15 cellular contexts compared by ENCODE assay signal in genomic region chr9:137758067-137758466, GRCh38.
DNase-seq lines count a peak whose midpoint lies in the region; ATAC-seq, FAIRE-seq and TF ChIP-seq lines count a peak whose summit lies in the region.
"Had no signal": no experiment of that assay in that cellular context is flagged by ENCODE, and none has a peak within 500 bp of the region (broad histone marks: within the 10 kb centered on the region; RNA-seq: fewer than 3 reads in every experiment).

No MANE protein-coding gene starts in this region.

- H3K27ac ChIP-seq in IMR-90 (ENCODE audit: insufficient read depth, low read length): peak overlapping the region; percentile 10; the same call in 1 of the 2 replicates
- H3K27ac ChIP-seq in osteoblast (ENCODE audit: low read depth, low read length): peak overlapping the region; percentile 44

- H4K20me1 ChIP-seq in IMR-90 (ENCODE audit: insufficient read depth, low read length) (0 out of 2 replicates have a peak, but pooled peaks cover 3% of the 10 kb centered on the region), osteoblast (ENCODE audit: insufficient read depth, low read length) (peaks cover 2% of the 10 kb centered on the region)

- no peak for TF ChIP-seq POLR2A in IMR-90 (IDR thresholded peaks at IDR 0.05; ENCODE audit: low read depth, low read length)

- peaks cover 53% of the 10 kb centered on the region for H3K36me3 ChIP-seq in IMR-90 (ENCODE audit: control insufficient read depth, insufficient read depth, low read length)
- H3K36me3 ChIP-seq in osteoblast (ENCODE audit: insufficient read depth, low read length): peaks cover 58% of the 10 kb centered on the region

- peak overlapping the region; percentile 67 for H3K27ac Mint-ChIP-seq in T-helper 1 cell treated with Interleukin-12 subunit alpha and Interleukin-12 subunit beta and Interleukin-4 antibody, amounts not matched to agents 30 μg/mL and 1 μg/mL, for 36 hours
- peak overlapping the region; percentile 84 for H3K27ac Mint-ChIP-seq in activated naive CD8-positive, alpha-beta T cell treated with anti-CD3 and anti-CD28 coated beads, Interleukin-2, amount 50 U/mL, for 24 hours
- H3K27ac Mint-ChIP-seq: nephron had no signal

- in situ Hi-C loops in IMR-90 (cut with MboI; ENCODE audit: low sequenced_read_pairs): no loop called here

- H2BK20ac ChIP-seq in IMR-90 (ENCODE audit: low read depth, low read length): peak overlapping the region; percentile 59

- no peak for TF ChIP-seq RAD21 in IMR-90 (IDR thresholded peaks at IDR 0.05; ENCODE audit: low read length)

- dilution Hi-C loops in IMR-90 (cut with HindIII; ENCODE audit: low sequenced_read_pairs, unreplicated experiment): no loop called here

- H3K4me1 ChIP-seq in IMR-90 (ENCODE audit: control insufficient read depth, insufficient read depth, low read length): peaks cover 6% of the 10 kb centered on the region
- peaks cover 15% of the 10 kb centered on the region for H3K4me1 ChIP-seq in osteoblast (ENCODE audit: insufficient read depth, low read length)
- H3K4me1 ChIP-seq: Caco-2 had no signal

- H3K18ac ChIP-seq in IMR-90 (ENCODE audit: low read depth, low read length): peak overlapping the region; percentile 14; the same call in 1 of the 2 replicates

- POLR2A ChIA-PET in IMR-90 (lab: Charles Lee; ENCODE audit: unreplicated experiment): no interaction called here

- DNase-seq in T-helper 1 cell: no peak
- no peak for DNase-seq in IMR-90
- DNase-seq in activated naive CD8-positive, alpha-beta T cell treated with anti-CD3 and anti-CD28 coated beads, Interleukin-2, amount 50 U/mL, for 24 hours: no peak
- no peak for DNase-seq in osteoblast (ENCODE audit: insufficient read length, low spot score, missing footprints)
- DNase-seq in urothelium cell line (ENCODE audit: low spot score): no peak
- DNase-seq in NCI-H748 (lab: John Stamatoyannopoulos, UW; ENCODE audit: unreplicated experiment): no peak
- DNase-seq in RCC 7860 (ENCODE audit: low spot score): no peak
- DNase-seq: Caco-2, GF-D8, NCI-H2029 treated with DMSO at 0.1 percent for 48 hours, NCI-H748 treated with DMSO at 0.1 percent for 48 hours had no signal

- FAIRE-seq in urothelium cell line (lab: Jason Lieb, UNC): no peak
- no peak for FAIRE-seq in RCC 7860 (lab: Jason Lieb, UNC)
- FAIRE-seq: endothelial cell of umbilical vein, K562 had no signal

- peak overlapping the region; percentile 6 to 71; a peak in 2 of 4 replicates for H4K8ac ChIP-seq in IMR-90 (ENCODE audit: low read depth in 2 of 2, low read length in 2 of 2)

- peak overlapping the region; percentile 83 for H2AK5ac ChIP-seq in IMR-90 (ENCODE audit: low read depth, low read length)

- peaks cover 21% of the 10 kb centered on the region for H3K9me3 Mint-ChIP-seq in T-helper 1 cell treated with Interleukin-12 subunit alpha and Interleukin-12 subunit beta and Interleukin-4 antibody, amounts not matched to agents 30 μg/mL and 1 μg/mL, for 36 hours
- H3K9me3 Mint-ChIP-seq in activated naive CD8-positive, alpha-beta T cell treated with anti-CD3 and anti-CD28 coated beads, Interleukin-2, amount 50 U/mL, for 24 hours: no peaks in the 10 kb centered on the region

- intact Hi-C loops in IMR-90 (cut with micrococcal nuclease): no loop called here

- CTCF ChIA-PET in IMR-90 (lab: Yijun Ruan, JAX): interaction anchor here (1.0 kb wide), 1 partner anchor 85 kb away, joined by 4 read pairs; no protein-coding TSS in a partner anchor

- H2BK15ac ChIP-seq in IMR-90 (ENCODE audit: low read depth, low read length): peak overlapping the region; percentile 12; the same call in 1 of the 3 replicates

- H3K27me3 ChIP-seq in IMR-90 (ENCODE audit: control insufficient read depth, insufficient read depth, low read length) (no peaks in the 10 kb centered on the region), osteoblast (ENCODE audit: insufficient read depth, low read length) (no peaks in the 10 kb centered on the region)

- H2AFZ ChIP-seq in IMR-90 (replicated peaks; ENCODE audit: low read length, poor library complexity): peak overlapping the region; percentile 60
- H2AFZ ChIP-seq in osteoblast (ENCODE audit: low read length): peak overlapping the region; percentile 2

- peak overlapping the region; percentile 8; the same call in 1 of the 2 replicates for H3K4me2 ChIP-seq in IMR-90 (ENCODE audit: low read depth, low read length)
- peak overlapping the region; percentile 72 for H3K4me2 ChIP-seq in osteoblast (ENCODE audit: insufficient read depth, low read length)

- H3K14ac ChIP-seq in IMR-90 (replicated peaks; ENCODE audit: low read depth, low read length): peak overlapping the region; percentile 87

- H2BK5ac ChIP-seq in IMR-90 (ENCODE audit: low read depth, low read length, poor library complexity, severe bottlenecking): peak overlapping the region; percentile 66

- peak overlapping the region; percentile 64 for H3K4ac ChIP-seq in IMR-90 (ENCODE audit: low read depth, low read length)

- peaks cover 35% of the 10 kb centered on the region for H3K4me1 Mint-ChIP-seq in T-helper 1 cell treated with Interleukin-12 subunit alpha and Interleukin-12 subunit beta and Interleukin-4 antibody, amounts not matched to agents 30 μg/mL and 1 μg/mL, for 36 hours (ENCODE audit: low read depth)
- H3K4me1 Mint-ChIP-seq in activated naive CD8-positive, alpha-beta T cell treated with anti-CD3 and anti-CD28 coated beads, Interleukin-2, amount 50 U/mL, for 24 hours: peaks cover 56% of the 10 kb centered on the region

- H3K23ac ChIP-seq in IMR-90 (ENCODE audit: low read depth, low read length): peak overlapping the region; percentile 73; the same call in 1 of the 2 replicates

- H2BK120ac ChIP-seq in IMR-90 (ENCODE audit: low read depth, low read length): peak overlapping the region; percentile 67

- H3K9me3 ChIP-seq in IMR-90 (ENCODE audit: control insufficient read depth, insufficient read depth, low read length) (peaks cover 10% of the 10 kb centered on the region), osteoblast (ENCODE audit: low read depth, low read length) (peaks cover 4% of the 10 kb centered on the region)
- H3K9me3 ChIP-seq: Caco-2 had no signal

- H3K4me3 Mint-ChIP-seq in T-helper 1 cell treated with Interleukin-12 subunit alpha and Interleukin-12 subunit beta and Interleukin-4 antibody, amounts not matched to agents 30 μg/mL and 1 μg/mL, for 36 hours: no peak overlapping the region
- H3K4me3 Mint-ChIP-seq in activated naive CD8-positive, alpha-beta T cell treated with anti-CD3 and anti-CD28 coated beads, Interleukin-2, amount 50 U/mL, for 24 hours: peak overlapping the region; percentile 11
- H3K4me3 Mint-ChIP-seq: nephron had no signal

- 98% methylated on average over 7 of the region's 16 CpGs; no CpG with 5 or more reads in 1 of the 2 experiments for WGBS in IMR-90 (ENCODE audit: extremely low coverage in 2 of 2, insufficient read length in 1 of 2), 2 experiments

- H3K4me3 ChIP-seq in IMR-90 (ENCODE audit: insufficient read depth, low read depth, low read length) (no peak overlapping the region), osteoblast (ENCODE audit: insufficient read depth, low read length) (peak overlapping the region; percentile 45)
- H3K4me3 ChIP-seq: K562 had no signal

- H2AK9ac ChIP-seq in IMR-90 (replicated peaks; ENCODE audit: low read depth, low read length, poor library complexity): peak overlapping the region; percentile 74

- H4K91ac ChIP-seq in IMR-90 (ENCODE audit: insufficient read depth, low read depth, low read length): peak overlapping the region; percentile 40

- no TSS peak for BruUV-seq in IMR-90 (replicated peaks; lab: Mats Ljungman, UMichigan)

- H3K27me3 Mint-ChIP-seq in T-helper 1 cell treated with Interleukin-12 subunit alpha and Interleukin-12 subunit beta and Interleukin-4 antibody, amounts not matched to agents 30 μg/mL and 1 μg/mL, for 36 hours (ENCODE audit: low read depth): no peaks in the 10 kb centered on the region
- H3K27me3 Mint-ChIP-seq in activated naive CD8-positive, alpha-beta T cell treated with anti-CD3 and anti-CD28 coated beads, Interleukin-2, amount 50 U/mL, for 24 hours: no peaks in the 10 kb centered on the region

- no peak overlapping the region for H3K56ac ChIP-seq in IMR-90 (ENCODE audit: extremely low read depth, insufficient read depth, low read length)

- H3K36me3 Mint-ChIP-seq in T-helper 1 cell treated with Interleukin-12 subunit alpha and Interleukin-12 subunit beta and Interleukin-4 antibody, amounts not matched to agents 30 μg/mL and 1 μg/mL, for 36 hours (ENCODE audit: low read depth): peaks cover 66% of the 10 kb centered on the region
- H3K36me3 Mint-ChIP-seq in activated naive CD8-positive, alpha-beta T cell treated with anti-CD3 and anti-CD28 coated beads, Interleukin-2, amount 50 U/mL, for 24 hours (ENCODE audit: low read depth): peaks cover 68% of the 10 kb centered on the region

- peak overlapping the region; percentile 8; the same call in 1 of the 2 replicates for H4K5ac ChIP-seq in IMR-90 (ENCODE audit: low read depth, low read length)

- peaks cover 33% of the 10 kb centered on the region for H3K79me2 ChIP-seq in osteoblast (ENCODE audit: insufficient read depth, low read length)

- H3K9ac ChIP-seq in IMR-90 (ENCODE audit: low read depth, low read length): no peak overlapping the region

- peaks cover 14 to 64% of the 10 kb centered on the region in 2 experiments for H3K79me1 ChIP-seq in IMR-90 (ENCODE audit: low read depth in 1 of 2, low read length in 2 of 2)

- no peak for ATAC-seq in IMR-90 (ENCODE audit: low read depth)
- no peak for ATAC-seq in activated naive CD8-positive, alpha-beta T cell treated with anti-CD3 and anti-CD28 coated beads, Interleukin-2, amount 50 U/mL, for 24 hours
- ATAC-seq: K562 had no signal

- TF ChIP-seq CTCF in IMR-90 (conservative IDR thresholded peaks at IDR 0.05; ENCODE audit: low read depth, low read length): no peak
- TF ChIP-seq CTCF in osteoblast (IDR thresholded peaks at IDR 0.05; ENCODE audit: extremely low read depth, low read depth, low read length): no peak

- peaks cover 23% of the 10 kb centered on the region for H3K9me1 ChIP-seq in IMR-90 (ENCODE audit: insufficient read depth, low read length)

TF ChIP-seq in IMR-90, 13 proteins besides CTCF, POLR2A, EP300 and RAD21:
- no peak for TF ChIP-seq SMC3 (IDR thresholded peaks at IDR 0.05; ENCODE audit: low read depth, low read length)
- no peak for TF ChIP-seq MAFK (IDR thresholded peaks at IDR 0.05; ENCODE audit: low read depth, low read length)
- no peak for TF ChIP-seq USF2 (IDR thresholded peaks at IDR 0.05; ENCODE audit: low read depth, low read length)
TF ChIP-seq in IMR-90: peak in this region for 0.
